In the genomic region with DNA sequence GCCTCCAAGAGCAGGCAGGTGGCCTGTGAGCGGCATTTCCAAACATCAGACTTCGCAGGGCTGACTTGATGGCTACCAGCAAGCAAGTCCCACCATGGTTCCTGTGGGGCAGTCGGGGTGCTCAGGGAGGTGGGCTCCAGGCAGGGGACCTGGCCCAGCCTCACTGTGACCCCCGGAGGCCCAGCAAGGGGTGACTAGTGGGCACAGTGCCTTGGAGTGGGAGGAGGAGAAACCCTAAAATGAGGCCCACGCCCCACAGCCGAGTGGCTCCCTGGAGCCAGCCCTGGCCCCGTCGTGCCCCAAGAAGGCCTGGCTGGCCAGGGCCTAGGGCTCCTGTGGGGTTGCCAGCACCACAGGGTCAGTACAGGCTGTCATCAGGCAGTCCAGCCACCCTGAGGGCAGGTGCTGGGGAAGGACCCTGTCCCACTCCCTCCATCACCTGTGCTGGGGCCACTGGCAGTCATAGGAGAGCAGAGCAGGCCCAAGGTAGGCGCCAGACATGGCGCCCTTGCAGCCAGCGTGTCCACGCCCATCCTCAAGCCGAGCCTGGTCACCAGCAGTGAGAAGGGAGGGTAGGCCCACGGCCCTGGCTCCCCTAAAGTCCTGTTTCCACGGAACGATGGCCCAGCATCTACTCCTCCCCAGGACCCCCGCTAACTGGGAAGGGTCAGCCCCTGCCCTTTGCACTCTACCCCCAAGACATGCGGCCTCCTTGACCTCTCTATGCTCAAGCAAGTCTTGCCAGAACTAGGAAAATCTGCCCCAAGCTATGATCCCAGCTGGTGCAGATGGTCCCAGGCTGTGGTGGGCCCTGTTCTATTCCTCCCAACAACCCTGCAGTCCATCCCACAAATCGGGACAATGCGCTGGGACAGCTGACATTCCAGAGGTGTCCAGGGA, we compare ENCODE assay signal across 17 cellular contexts.
DNase-seq lines count a peak whose midpoint lies in the region; ATAC-seq, FAIRE-seq and TF ChIP-seq lines count a peak whose summit lies in the region.
"Had no signal": no experiment of that assay in that cellular context is flagged by ENCODE, and none has a peak within 500 bp of the region (broad histone marks: within the 10 kb centered on the region; RNA-seq: fewer than 3 reads in every experiment).

No MANE protein-coding gene starts in this region.

- H3K4me3 ChIP-seq in left lung (no peak overlapping the region), spleen (peak overlapping the region in 2 of 8 donors; percentile 2 to 49)

- no peaks in the 10 kb centered on the region for H3K36me3 ChIP-seq in left lung
- no peaks in the 10 kb centered on the region for H3K36me3 ChIP-seq in spleen
- H3K36me3 ChIP-seq: gastrocnemius medialis, WERI-Rb-1 had no signal

- no peak overlapping the region for H3K27ac Mint-ChIP-seq in activated CD4-positive, alpha-beta memory T cell treated with anti-CD3 and anti-CD28 coated beads, Interleukin-2, amount 10 ng/mL, durations not matched to agents 7 days and 5 days
- H3K27ac Mint-ChIP-seq: mesothelial cell of epicardium had no signal

- DNase-seq in GM12892 (ENCODE audit: insufficient read length) (peak; percentile 24), left lung (peak in 1 of 2 donors; percentile 32), spleen (peak; percentile 71), HPDE6-E6E7 (ENCODE audit: extremely low spot score) (no peak)
- DNase-seq in activated CD4-positive, alpha-beta memory T cell treated with anti-CD3 and anti-CD28 coated beads, Interleukin-2, amount 10 ng/mL, durations not matched to agents 7 days and 5 days = peak; percentile 6
- DNase-seq: NCI-H187 treated with DMSO at 0.1 percent for 48 hours; NCI-H524; stimulated activated naive CD8-positive, alpha-beta T cell treated with anti-CD3 and anti-CD28 coated beads, Interleukin-15, amount 100 ng/mL, for 72 hours; SW 1271; WERI-Rb-1 had no signal

- no peaks in the 10 kb centered on the region for H3K4me1 Mint-ChIP-seq in activated CD4-positive, alpha-beta memory T cell treated with anti-CD3 and anti-CD28 coated beads, Interleukin-2, amount 10 ng/mL, durations not matched to agents 7 days and 5 days
- H3K4me1 Mint-ChIP-seq: central memory CD8-positive, alpha-beta T cell; stimulated activated naive CD8-positive, alpha-beta T cell treated with anti-CD3 and anti-CD28 coated beads, Interleukin-15, amount 100 ng/mL, for 72 hours had no signal

- WGBS in spleen, 5 donors = 85 to 91% (median 89%) methylated on average over 7 to 20 of the region's 20 CpGs

- TF ChIP-seq POLR2A in GM12892 (IDR thresholded peaks at IDR 0.05; ENCODE audit: low read depth, low read length) (no peak), spleen (IDR thresholded peaks at IDR 0.05) (no peak)

- ATAC-seq in left lung (no peak), GM19455 (IDR thresholded peaks at IDR 0.05; ENCODE audit: unreplicated experiment) (no peak), HG02870 (IDR thresholded peaks at IDR 0.05; ENCODE audit: unreplicated experiment) (no peak)
- ATAC-seq: stimulated activated naive CD8-positive, alpha-beta T cell treated with anti-CD3 and anti-CD28 coated beads, Interleukin-15, amount 100 ng/mL, for 72 hours had no signal

- H3K36me3 Mint-ChIP-seq in activated CD4-positive, alpha-beta memory T cell treated with anti-CD3 and anti-CD28 coated beads, Interleukin-2, amount 10 ng/mL, durations not matched to agents 7 days and 5 days (ENCODE audit: low read depth) = no peaks in the 10 kb centered on the region
- H3K36me3 Mint-ChIP-seq: activated naive CD4-positive, alpha-beta T cell treated with anti-CD3 and anti-CD28 coated beads, Interleukin-2, amount 50 U/mL, for 72 hours; mesothelial cell of epicardium had no signal

- TF ChIP-seq CTCF in left lung (IDR thresholded peaks at IDR 0.05) = no peak
- TF ChIP-seq CTCF in spleen (IDR thresholded peaks at IDR 0.05 in 8 of 11, conservative IDR thresholded peaks at IDR 0.05 in 3 of 11) = no peak

- H3K4me1 ChIP-seq in left lung (peaks cover 9 to 12% of the 10 kb centered on the region in 2 donors), spleen (peaks cover 6 to 25% (median 15%) of the 10 kb centered on the region in 6 donors)

- H3K27ac ChIP-seq in left lung (peak overlapping the region; percentile 56 to 63), spleen (peak overlapping the region; percentile 42 to 84 (median 74))
- H3K27ac ChIP-seq: C4-2B, WERI-Rb-1 had no signal

- H3K27me3 Mint-ChIP-seq in activated CD4-positive, alpha-beta memory T cell treated with anti-CD3 and anti-CD28 coated beads, Interleukin-2, amount 10 ng/mL, durations not matched to agents 7 days and 5 days = no peaks in the 10 kb centered on the region

- no peak overlapping the region for H3K4me3 Mint-ChIP-seq in activated CD4-positive, alpha-beta memory T cell treated with anti-CD3 and anti-CD28 coated beads, Interleukin-2, amount 10 ng/mL, durations not matched to agents 7 days and 5 days
- H3K4me3 Mint-ChIP-seq: central memory CD8-positive, alpha-beta T cell; mesothelial cell of epicardium; stimulated activated naive CD8-positive, alpha-beta T cell treated with anti-CD3 and anti-CD28 coated beads, Interleukin-15, amount 100 ng/mL, for 72 hours had no signal

- no peak for FAIRE-seq in GM12892 (lab: Jason Lieb, UNC)

- H3K27me3 ChIP-seq in left lung (peaks cover 0 to 3% of the 10 kb centered on the region in 2 donors), spleen (replicated peaks in 1 of 7) (peaks cover 0 to 8% (median 0%) of the 10 kb centered on the region in 7 donors)
- H3K27me3 ChIP-seq: gastrocnemius medialis had no signal

- H3K9me3 ChIP-seq in left lung = no peaks in the 10 kb centered on the region
- no peaks in the 10 kb centered on the region for H3K9me3 ChIP-seq in spleen
- H3K9me3 ChIP-seq: gastrocnemius medialis had no signal

- intact Hi-C loops in left lung (cut with DNase I) = no loop called here
- intact Hi-C loops in spleen (cut with DNase I; ENCODE audit: low total_unique reads) = no loop called here

- CTCF ChIA-PET in activated CD4-positive, alpha-beta memory T cell treated with anti-CD3 and anti-CD28 coated beads, Interleukin-2, amount 10 ng/mL, durations not matched to agents 7 days and 5 days (lab: Charles Lee) = no interaction called here

- H3K9me3 Mint-ChIP-seq in activated CD4-positive, alpha-beta memory T cell treated with anti-CD3 and anti-CD28 coated beads, Interleukin-2, amount 10 ng/mL, durations not matched to agents 7 days and 5 days = no peaks in the 10 kb centered on the region
- H3K9me3 Mint-ChIP-seq: activated naive CD4-positive, alpha-beta T cell treated with anti-CD3 and anti-CD28 coated beads, Interleukin-2, amount 50 U/mL, for 72 hours; central memory CD8-positive, alpha-beta T cell; stimulated activated naive CD8-positive, alpha-beta T cell treated with anti-CD3 and anti-CD28 coated beads, Interleukin-15, amount 100 ng/mL, for 72 hours had no signal

- POLR2A ChIA-PET in activated CD4-positive, alpha-beta memory T cell treated with anti-CD3 and anti-CD28 coated beads, Interleukin-2, amount 10 ng/mL, durations not matched to agents 7 days and 5 days (lab: Charles Lee) = no interaction called here
